Comparison of ENCODE assay signal across 19 cellular contexts in the genomic region with DNA sequence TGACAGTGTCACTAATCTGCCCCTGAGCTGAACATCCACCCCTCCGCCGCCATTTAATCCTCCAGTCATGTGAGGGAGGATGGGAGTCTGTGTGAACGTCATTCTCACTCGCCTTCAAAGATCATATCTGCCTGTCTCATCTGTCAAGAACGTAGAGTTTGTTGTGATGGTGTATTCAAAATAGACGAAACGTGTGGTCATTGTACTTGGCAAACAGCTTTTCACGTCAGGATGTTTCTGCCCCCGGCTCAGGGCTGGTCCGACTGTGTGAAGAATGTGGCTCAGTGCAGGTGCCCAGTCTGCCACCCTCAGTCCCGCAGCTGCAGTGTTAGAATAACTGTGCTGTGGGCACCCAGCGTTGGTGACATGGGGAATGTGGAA.
A peak's percentile ranks its signal among the peaks of the same experiment; 100 is the strongest.
DNase-seq lines count a peak whose midpoint lies in the region; ATAC-seq, FAIRE-seq and TF ChIP-seq lines count a peak whose summit lies in the region.
"Had no signal": no experiment of that assay in that cellular context is flagged by ENCODE, and none has a peak within 500 bp of the region (broad histone marks: within the 10 kb centered on the region; RNA-seq: fewer than 3 reads in every experiment).

No MANE protein-coding gene starts in this region.

- H4K20me1 ChIP-seq in K562 (replicated peaks; ENCODE audit: control insufficient read depth, insufficient read depth, low read length), result no peaks in the 10 kb centered on the region

- peak; percentile 78 to 81 for ATAC-seq in left cardiac atrium
- no peak for ATAC-seq in Right ventricle myocardium inferior
- peak; percentile 91 for ATAC-seq in K562
- no peak for ATAC-seq in GM19351 (IDR thresholded peaks at IDR 0.05; ENCODE audit: unreplicated experiment)
- no peak for ATAC-seq in GM21786 (IDR thresholded peaks at IDR 0.05; ENCODE audit: unreplicated experiment)
- ATAC-seq: HepG2 had no signal

- peaks cover 0 to 6% of the 10 kb centered on the region in 2 experiments; a peak in 2 of 5 replicates for H3K27me3 ChIP-seq in K562 (ENCODE audit: control insufficient read depth in 2 of 2, insufficient read depth in 2 of 2, low read length in 2 of 2)
- H3K27me3 ChIP-seq: upper lobe of left lung had no signal

- in situ Hi-C loops in K562 (cut with MboI), result no loop called here

- H3K4me1 ChIP-seq in K562 (replicated peaks in 1 of 2; ENCODE audit: control insufficient read depth in 2 of 2, insufficient read depth in 2 of 2, low read length in 2 of 2), result peaks cover 0 to 3% of the 10 kb centered on the region in 2 experiments; a peak in 2 of 5 replicates
- H3K4me1 ChIP-seq: upper lobe of left lung had no signal

- no TSS peak for BruUV-seq in K562 (replicated peaks; lab: Mats Ljungman, UMichigan)

- H3K9me1 ChIP-seq in K562 (ENCODE audit: control insufficient read depth, insufficient read depth, low read length), result no peaks in the 10 kb centered on the region

- WGBS in K562 (ENCODE audit: insufficient coverage, low coverage, missing lambda C conversion rate), result 13% methylated on average over 12 of the region's 12 CpGs

- peak overlapping the region; percentile 68 for H3K4me2 ChIP-seq in K562 (ENCODE audit: insufficient read depth, low read length)
- H3K4me2 ChIP-seq: SK-N-SH had no signal

- TF ChIP-seq CTCF in K562 (IDR thresholded peaks at IDR 0.05 in 2 of 3, conservative IDR thresholded peaks at IDR 0.05 in 1 of 3; ENCODE audit: insufficient read depth in 2 of 3, low read depth in 1 of 3, low read length in 3 of 3), result no peak

- H3K9ac ChIP-seq in K562 (ENCODE audit: insufficient read depth in 1 of 2, low read depth in 2 of 2, low read length in 2 of 2), result no peak overlapping the region
- H3K9ac ChIP-seq: SK-N-SH had no signal

- peak overlapping the region; percentile 90 for H2AFZ ChIP-seq in K562 (ENCODE audit: low read depth, low read length)

- POLR2A ChIA-PET in K562 (lab: Yijun Ruan, JAX), result interaction anchor here (1.5 kb wide), 1 partner anchor 11 kb away, joined by 7 read pairs; no protein-coding TSS in a partner anchor

- H3K36me3 ChIP-seq in K562 (ENCODE audit: control insufficient read depth, insufficient read depth, low read length), result no peaks in the 10 kb centered on the region
- H3K36me3 ChIP-seq: upper lobe of left lung had no signal

- peak; percentile 61 for FAIRE-seq in K562 (lab: Jason Lieb, UNC)
- FAIRE-seq: HepG2 had no signal

- no peak for TF ChIP-seq POLR2A in K562 (conservative IDR thresholded peaks at IDR 0.05)

- intact Hi-C loops in left cardiac atrium (cut with DNase I) (no loop called here), Right ventricle myocardium inferior (cut with DNase I) (no loop called here), K562 (cut with micrococcal nuclease) (loop anchor here (10.0 kb wide), 1 partner anchor 71 kb away; no protein-coding TSS in a partner anchor)

- CTCF ChIA-PET in K562 (lab: Yijun Ruan, JAX; ENCODE audit: low intra/inter-chr PET ratio), result no interaction called here

- no peaks in the 10 kb centered on the region for H3K9me3 ChIP-seq in K562 (replicated peaks; ENCODE audit: control insufficient read depth, insufficient read depth, low read depth, low read length)
- H3K9me3 ChIP-seq: SK-N-SH, upper lobe of left lung had no signal

- H3K27ac ChIP-seq in K562 (ENCODE audit: extremely low read depth, low read depth, low read length), result no peak overlapping the region
- H3K27ac ChIP-seq: upper lobe of left lung had no signal

- no peak for TF ChIP-seq RAD21 in K562 (CRISPR knock-in tag; conservative IDR thresholded peaks at IDR 0.05 in 1 of 2, IDR thresholded peaks at IDR 0.05 in 1 of 2)

- no peak overlapping the region; the same call in 1 of the 2 replicates for H3K4me3 ChIP-seq in K562
- H3K4me3 ChIP-seq: upper lobe of left lung had no signal

- no peaks in the 10 kb centered on the region for H3K79me2 ChIP-seq in K562 (ENCODE audit: control insufficient read depth, insufficient read depth, low read length)

- 0 out of 2 replicates have a peak, but pooled peaks have one; percentile 17 for TF ChIP-seq EP300 in K562 (IDR thresholded peaks at IDR 0.05; ENCODE audit: low read length)

- DNase-seq in left cardiac atrium (no peak), Right ventricle myocardium inferior (ENCODE audit: missing footprints) (no peak), K562 (ENCODE audit: extremely low read depth in 1 of 4, low spot score in 3 of 4) (peak in 2 of 4 experiments; percentile 47 to 54), myocyte (ENCODE audit: low read depth) (peak; percentile 91), NCI-H524 (lab: John Stamatoyannopoulos, UW) (no peak), DMS153 treated with DMSO at 0.1 percent for 48 hours (lab: John Stamatoyannopoulos, UW; ENCODE audit: unreplicated experiment) (no peak)
- DNase-seq: ACHN; activated gamma-delta T cell treated with Interleukin-2 at 50 U/mL for 16 hours; amygdala; CD4-positive, alpha-beta memory T cell; DND-41; HFFc6; NCI-H2029 treated with DMSO at 0.1 percent for 48 hours; NCI-H526 treated with DMSO at 0.1 percent for 48 hours; upper lobe of left lung had no signal

TF ChIP-seq in K562, 482 proteins besides CTCF, POLR2A, EP300 and RAD21 (continues in another document):
- TF ChIP-seq, protein P1, sequence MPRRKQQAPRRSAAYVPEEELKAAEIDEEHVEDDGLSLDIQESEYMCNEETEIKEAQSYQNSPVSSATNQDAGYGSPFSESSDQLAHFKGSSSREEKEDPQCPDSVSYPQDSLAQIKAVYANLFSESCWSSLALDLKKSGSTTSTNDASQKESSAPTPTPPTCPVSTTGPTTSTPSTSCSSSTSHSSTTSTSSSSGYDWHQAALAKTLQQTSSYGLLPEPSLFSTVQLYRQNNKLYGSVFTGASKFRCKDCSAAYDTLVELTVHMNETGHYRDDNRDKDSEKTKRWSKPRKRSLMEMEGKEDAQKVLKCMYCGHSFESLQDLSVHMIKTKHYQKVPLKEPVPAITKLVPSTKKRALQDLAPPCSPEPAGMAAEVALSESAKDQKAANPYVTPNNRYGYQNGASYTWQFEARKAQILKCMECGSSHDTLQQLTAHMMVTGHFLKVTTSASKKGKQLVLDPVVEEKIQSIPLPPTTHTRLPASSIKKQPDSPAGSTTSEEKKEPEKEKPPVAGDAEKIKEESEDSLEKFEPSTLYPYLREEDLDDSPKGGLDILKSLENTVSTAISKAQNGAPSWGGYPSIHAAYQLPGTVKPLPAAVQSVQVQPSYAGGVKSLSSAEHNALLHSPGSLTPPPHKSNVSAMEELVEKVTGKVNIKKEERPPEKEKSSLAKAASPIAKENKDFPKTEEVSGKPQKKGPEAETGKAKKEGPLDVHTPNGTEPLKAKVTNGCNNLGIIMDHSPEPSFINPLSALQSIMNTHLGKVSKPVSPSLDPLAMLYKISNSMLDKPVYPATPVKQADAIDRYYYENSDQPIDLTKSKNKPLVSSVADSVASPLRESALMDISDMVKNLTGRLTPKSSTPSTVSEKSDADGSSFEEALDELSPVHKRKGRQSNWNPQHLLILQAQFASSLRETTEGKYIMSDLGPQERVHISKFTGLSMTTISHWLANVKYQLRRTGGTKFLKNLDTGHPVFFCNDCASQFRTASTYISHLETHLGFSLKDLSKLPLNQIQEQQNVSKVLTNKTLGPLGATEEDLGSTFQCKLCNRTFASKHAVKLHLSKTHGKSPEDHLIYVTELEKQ (CRISPR knock-in tag; IDR thresholded peaks at IDR 0.05), result no peak
- TF ChIP-seq ATF1 (CRISPR knock-in tag; IDR thresholded peaks at IDR 0.05), result no peak; the same call in 1 of the 2 replicates
- peak; percentile 87 for TF ChIP-seq ATF1 (tag; IDR thresholded peaks at IDR 0.05)
- no peak for TF ChIP-seq ZNF785 (CRISPR knock-in tag; IDR thresholded peaks at IDR 0.05)
- no peak for TF ChIP-seq PTBP1 (IDR thresholded peaks at IDR 0.05; ENCODE audit: low read depth, low read length)
- no peak for TF ChIP-seq ZNF184 (CRISPR knock-in tag; IDR thresholded peaks at IDR 0.05)
- no peak for TF ChIP-seq CCNT2 (IDR thresholded peaks at IDR 0.05; ENCODE audit: borderline replicate concordance, extremely low read depth, insufficient read length, low read depth, low read length)
- peak; percentile 92 for TF ChIP-seq PHF20 (IDR thresholded peaks at IDR 0.05; ENCODE audit: partially characterized antibody)
- TF ChIP-seq JUND (IDR thresholded peaks at IDR 0.05; ENCODE audit: borderline replicate concordance, low read depth, low read length), result peak; percentile 22; the same call in 1 of the 2 replicates
- TF ChIP-seq JUND (tag; IDR thresholded peaks at IDR 0.05; ENCODE audit: borderline replicate concordance, low read depth, low read length), result 0 out of 3 replicates have a peak, but pooled peaks have one; percentile 28
- peak; percentile 69 for TF ChIP-seq MEIS2 (IDR thresholded peaks at IDR 0.05; ENCODE audit: partially characterized antibody)
- peak; percentile 39; the same call in 1 of the 2 replicates for TF ChIP-seq ATF7 (IDR thresholded peaks at IDR 0.05)
- TF ChIP-seq, protein P2, sequence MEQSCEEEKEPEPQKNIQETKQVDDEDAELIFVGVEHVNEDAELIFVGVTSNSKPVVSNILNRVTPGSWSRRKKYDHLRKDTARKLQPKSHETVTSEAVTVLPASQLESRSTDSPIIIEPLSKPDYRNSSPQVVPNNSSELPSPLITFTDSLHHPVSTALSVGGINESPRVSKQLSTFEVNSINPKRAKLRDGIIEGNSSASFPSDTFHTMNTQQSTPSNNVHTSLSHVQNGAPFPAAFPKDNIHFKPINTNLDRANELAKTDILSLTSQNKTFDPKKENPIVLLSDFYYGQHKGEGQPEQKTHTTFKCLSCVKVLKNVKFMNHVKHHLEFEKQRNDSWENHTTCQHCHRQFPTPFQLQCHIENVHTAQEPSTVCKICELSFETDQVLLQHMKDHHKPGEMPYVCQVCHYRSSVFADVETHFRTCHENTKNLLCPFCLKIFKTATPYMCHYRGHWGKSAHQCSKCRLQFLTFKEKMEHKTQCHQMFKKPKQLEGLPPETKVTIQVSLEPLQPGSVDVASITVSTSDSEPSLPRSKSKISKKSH (CRISPR knock-in tag; IDR thresholded peaks at IDR 0.05), result no peak
- no peak for TF ChIP-seq ARID2 (IDR thresholded peaks at IDR 0.05)
- TF ChIP-seq, protein P3, sequence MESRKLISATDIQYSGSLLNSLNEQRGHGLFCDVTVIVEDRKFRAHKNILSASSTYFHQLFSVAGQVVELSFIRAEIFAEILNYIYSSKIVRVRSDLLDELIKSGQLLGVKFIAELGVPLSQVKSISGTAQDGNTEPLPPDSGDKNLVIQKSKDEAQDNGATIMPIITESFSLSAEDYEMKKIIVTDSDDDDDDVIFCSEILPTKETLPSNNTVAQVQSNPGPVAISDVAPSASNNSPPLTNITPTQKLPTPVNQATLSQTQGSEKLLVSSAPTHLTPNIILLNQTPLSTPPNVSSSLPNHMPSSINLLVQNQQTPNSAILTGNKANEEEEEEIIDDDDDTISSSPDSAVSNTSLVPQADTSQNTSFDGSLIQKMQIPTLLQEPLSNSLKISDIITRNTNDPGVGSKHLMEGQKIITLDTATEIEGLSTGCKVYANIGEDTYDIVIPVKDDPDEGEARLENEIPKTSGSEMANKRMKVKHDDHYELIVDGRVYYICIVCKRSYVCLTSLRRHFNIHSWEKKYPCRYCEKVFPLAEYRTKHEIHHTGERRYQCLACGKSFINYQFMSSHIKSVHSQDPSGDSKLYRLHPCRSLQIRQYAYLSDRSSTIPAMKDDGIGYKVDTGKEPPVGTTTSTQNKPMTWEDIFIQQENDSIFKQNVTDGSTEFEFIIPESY (CRISPR knock-in tag; IDR thresholded peaks at IDR 0.05), result no peak

Comparison
In these comparisons a context has a peak if more than half of its experiments do, and no peak if none do; other contexts are left out.
1. ATAC-seq: peak in left cardiac atrium (2 of 2) and K562 (single experiment); none in Right ventricle myocardium inferior (single experiment), GM19351 (single experiment) and GM21786 (single experiment).